In genomic region chr19:29812080-29812880, GRCh38 we compare ENCODE assay signal across 8 cellular contexts. TPM values are rescaled to one million over a fixed set of nuclear protein-coding genes. Genes with fewer than 3 reads are reported as not detected.
DNase-seq lines count a peak whose midpoint lies in the region; ATAC-seq and TF ChIP-seq lines count a peak whose summit lies in the region.

No MANE protein-coding gene starts in this region.

- peaks cover 8% of the 10 kb centered on the region for H3K27me3 ChIP-seq in iPS-18a (ENCODE audit: control insufficient read depth, insufficient read depth, low read length)

- H3K27ac Mint-ChIP-seq in activated naive CD4-positive, alpha-beta T cell treated with anti-CD3 and anti-CD28 coated beads, Interleukin-2, amount 50 U/mL, for 72 hours, result peak overlapping the region; percentile 10 to 66
- peak overlapping the region; percentile 83 for H3K27ac Mint-ChIP-seq in stimulated activated naive CD8-positive, alpha-beta T cell treated with anti-CD3 and anti-CD28 coated beads, Interleukin-15, Interleukin-2, amounts not matched to agents 100 ng/mL and 50 ng/mL, for 24 hours

- peaks cover 3% of the 10 kb centered on the region for H3K4me1 ChIP-seq in iPS-18a (ENCODE audit: control insufficient read depth, low read depth, low read length)

- DNase-seq in AG10803 (ENCODE audit: low read depth) (no peak), HT-29 (ENCODE audit: low spot score) (peak; percentile 13), NCI-H2196 (lab: John Stamatoyannopoulos, UW; ENCODE audit: unreplicated experiment) (no peak), GM19240 (ENCODE audit: insufficient read length, low spot score) (no peak)
- peak in 1 of 2 donors; percentile 23 for DNase-seq in activated naive CD4-positive, alpha-beta T cell treated with anti-CD3 and anti-CD28 coated beads, Interleukin-2, amount 50 U/mL, for 72 hours (ENCODE audit: low spot score in 2 of 2)

- TF ChIP-seq CTCF in AG10803 (conservative IDR thresholded peaks at IDR 0.05; ENCODE audit: low read length), result no peak

- no peaks in the 10 kb centered on the region for H3K9me3 Mint-ChIP-seq in activated naive CD4-positive, alpha-beta T cell treated with anti-CD3 and anti-CD28 coated beads, Interleukin-2, amount 50 U/mL, for 72 hours
- H3K9me3 Mint-ChIP-seq in stimulated activated naive CD8-positive, alpha-beta T cell treated with anti-CD3 and anti-CD28 coated beads, Interleukin-15, Interleukin-2, amounts not matched to agents 100 ng/mL and 50 ng/mL, for 24 hours, result no peaks in the 10 kb centered on the region

- H3K4me1 Mint-ChIP-seq in stimulated activated naive CD8-positive, alpha-beta T cell treated with anti-CD3 and anti-CD28 coated beads, Interleukin-15, Interleukin-2, amounts not matched to agents 100 ng/mL and 50 ng/mL, for 24 hours (ENCODE audit: low read depth), result peaks cover 12% of the 10 kb centered on the region

- H3K36me3 ChIP-seq in iPS-18a (ENCODE audit: control insufficient read depth, low read depth, low read length), result peaks cover 15% of the 10 kb centered on the region

- no peak overlapping the region for H3K9ac ChIP-seq in iPS-18a (ENCODE audit: low read length)

- H3K36me3 Mint-ChIP-seq in activated naive CD4-positive, alpha-beta T cell treated with anti-CD3 and anti-CD28 coated beads, Interleukin-2, amount 50 U/mL, for 72 hours, result peaks cover 17 to 33% of the 10 kb centered on the region in 2 donors
- H3K36me3 Mint-ChIP-seq in stimulated activated naive CD8-positive, alpha-beta T cell treated with anti-CD3 and anti-CD28 coated beads, Interleukin-15, Interleukin-2, amounts not matched to agents 100 ng/mL and 50 ng/mL, for 24 hours (ENCODE audit: low read depth), result peaks cover 29% of the 10 kb centered on the region

- no peaks in the 10 kb centered on the region for H3K9me3 ChIP-seq in iPS-18a (ENCODE audit: control insufficient read depth, low read depth, low read length)

- no peak overlapping the region for H3K27ac ChIP-seq in iPS-18a (ENCODE audit: low read length)

- H3K4me3 Mint-ChIP-seq in stimulated activated naive CD8-positive, alpha-beta T cell treated with anti-CD3 and anti-CD28 coated beads, Interleukin-15, Interleukin-2, amounts not matched to agents 100 ng/mL and 50 ng/mL, for 24 hours, result peak overlapping the region; percentile 89

- peak overlapping the region; percentile 43 for H3K4me3 ChIP-seq in AG10803 (ENCODE audit: low read length)
- peak overlapping the region; percentile 54 for H3K4me3 ChIP-seq in iPS-18a (ENCODE audit: low read length)

- no peaks in the 10 kb centered on the region for H3K27me3 Mint-ChIP-seq in stimulated activated naive CD8-positive, alpha-beta T cell treated with anti-CD3 and anti-CD28 coated beads, Interleukin-15, Interleukin-2, amounts not matched to agents 100 ng/mL and 50 ng/mL, for 24 hours

- peak; percentile 21 for ATAC-seq in GM19324 (IDR thresholded peaks at IDR 0.05; ENCODE audit: low FRiP score, unreplicated experiment)
- ATAC-seq in activated naive CD4-positive, alpha-beta T cell treated with anti-CD3 and anti-CD28 coated beads, Interleukin-2, amount 50 U/mL, for 72 hours, result peak; percentile 1 to 19

RNA-seq across cellular contexts. Expression of gene CCNE1, which starts 0.5 kb away (rescaled TPM):
- total RNA-seq in HT-29 (2014; rRNA removed; shearing (Covaris generic)), result 20.1 and 29.1 TPM in 2 replicates
- 10 to 100 TPM; 43.5 to 48.6 TPM for total RNA-seq in activated naive CD4-positive, alpha-beta T cell treated with anti-CD3 and anti-CD28 coated beads, Interleukin-2, amount 50 U/mL, for 72 hours
